Comparison of ENCODE assay signal across 24 cellular contexts in genomic region chr6:83069633-83070032, GRCh38. TPM values are rescaled to one million over a fixed set of nuclear protein-coding genes. Genes with fewer than 3 reads are reported as not detected.
A peak's percentile ranks its signal among the peaks of the same experiment; 100 is the strongest.
DNase-seq lines count a peak whose midpoint lies in the region; ATAC-seq and TF ChIP-seq lines count a peak whose summit lies in the region.
"Had no signal": no experiment of that assay in that cellular context is flagged by ENCODE, and none has a peak within 500 bp of the region (broad histone marks: within the 10 kb centered on the region; RNA-seq: fewer than 3 reads in every experiment).

No MANE protein-coding gene starts in this region.

- H3K27me3 ChIP-seq in PC-3 (ENCODE audit: low read length) (no peaks in the 10 kb centered on the region), endodermal cell (ENCODE audit: control insufficient read depth, insufficient read depth, low read length, poor library complexity, severe bottlenecking) (no peaks in the 10 kb centered on the region), vagina (no peaks in the 10 kb centered on the region)
- H3K27me3 ChIP-seq: tibial artery had no signal

- H3K4me1 Mint-ChIP-seq in endodermal cell = peaks cover 45% of the 10 kb centered on the region

- H3F3A ChIP-seq in PC-3 (ENCODE audit: low read length, unreplicated experiment) = no peaks in the 10 kb centered on the region

- POLR2A ChIA-PET in HEK293 (lab: Yijun Ruan, JAX) = no interaction called here
- POLR2A ChIA-PET in PC-3 (lab: Charles Lee; ENCODE audit: unreplicated experiment) = no interaction called here

- H3K9me2 ChIP-seq in PC-3 (replicated peaks; ENCODE audit: low read length) = no peaks in the 10 kb centered on the region
- H3K9me2 ChIP-seq: SK-N-SH had no signal

- H3K4me3 Mint-ChIP-seq in endodermal cell = peak overlapping the region; percentile 74

- H3K9me3 ChIP-seq in HEK293 (ENCODE audit: control insufficient read depth, insufficient read depth, low read depth, low read length) = no peaks in the 10 kb centered on the region
- no peaks in the 10 kb centered on the region for H3K9me3 ChIP-seq in PC-3 (ENCODE audit: low read length)
- no peaks in the 10 kb centered on the region for H3K9me3 ChIP-seq in endodermal cell (ENCODE audit: control insufficient read depth, low read length)
- no peaks in the 10 kb centered on the region for H3K9me3 ChIP-seq in vagina
- H3K9me3 ChIP-seq: psoas muscle, SK-N-SH, tibial artery had no signal

- TF ChIP-seq CTCF in HEK293 (tag by site-specific recombination; IDR thresholded peaks at IDR 0.05) (no peak), PC-3 (conservative IDR thresholded peaks at IDR 0.05; ENCODE audit: low read depth, low read length) (no peak), endodermal cell (conservative IDR thresholded peaks at IDR 0.05) (no peak), vagina (IDR thresholded peaks at IDR 0.05) (no peak)

- no peaks in the 10 kb centered on the region for H3K9me3 Mint-ChIP-seq in endodermal cell
- H3K9me3 Mint-ChIP-seq: activated naive CD4-positive, alpha-beta T cell treated with anti-CD3 and anti-CD28 coated beads for 36 hours; activated T-cell treated with anti-CD3 and anti-CD28 coated beads, Interleukin-2, amount 50 U/mL, for 24 hours; HFFc6; nephron; T-helper 2 cell treated with Interferon-gamma antibody and Interleukin-4, amounts not matched to agents 5 μg/mL and 100 μg/mL, for 36 hours had no signal

- H3K36me3 Mint-ChIP-seq in endodermal cell (ENCODE audit: low read depth) = peaks cover 8% of the 10 kb centered on the region

- H3K27me3 Mint-ChIP-seq in endodermal cell (ENCODE audit: insufficient read depth) = no peaks in the 10 kb centered on the region
- H3K27me3 Mint-ChIP-seq: activated T-cell treated with anti-CD3 and anti-CD28 coated beads, Interleukin-2, amount 50 U/mL, for 24 hours had no signal

- CTCF ChIA-PET in HEK293 (lab: Yijun Ruan, JAX) = interaction anchor here (0.9 to 8.8 kb wide), 5 partner anchors 10 to 443 kb away, joined by 3 to 240 read pairs (median 4); partner anchors contain the start of gene PRSS35
- CTCF ChIA-PET in PC-3 (lab: Charles Lee) = no interaction called here

- no peak for DNase-seq in PC-3
- DNase-seq in endodermal cell = no peak
- DNase-seq in vagina (ENCODE audit: extremely low spot score in 2 of 2) = no peak
- no peak for DNase-seq in NCI-H187 treated with DMSO at 0.1 percent for 48 hours (lab: John Stamatoyannopoulos, UW)
- DNase-seq in posterior cingulate gyrus = no peak
- DNase-seq: activated CD8-positive, alpha-beta T cell treated with anti-CD3 and anti-CD28 coated beads, Interleukin-2, amount 10 ng/mL, durations not matched to agents 7 days and 5 days; activated naive CD4-positive, alpha-beta T cell treated with anti-CD3 and anti-CD28 coated beads for 36 hours; activated T-cell treated with anti-CD3 and anti-CD28 coated beads, Interleukin-2, amount 50 U/mL, for 24 hours; AML-193; anterior cingulate cortex; COR-L47; HFFc6; NCI-H1930; NCI-H226; psoas muscle; SK-N-SH; stimulated activated naive CD8-positive, alpha-beta T cell treated with anti-CD3 and anti-CD28 coated beads, Interleukin-15, Interleukin-2, amounts not matched to agents 100 U/mL and 50 U/mL, for 24 hours; tibial artery had no signal

- peaks cover 44% of the 10 kb centered on the region for H3K79me2 ChIP-seq in PC-3 (ENCODE audit: low read length)

- ATAC-seq in PC-3 (no peak), HG02678 (IDR thresholded peaks at IDR 0.05; ENCODE audit: unreplicated experiment) (no peak)
- ATAC-seq: activated CD4-positive, CD25-positive, alpha-beta regulatory T cell treated with anti-CD3 and anti-CD28 coated beads, Interleukin-2, amount 50 U/mL, for 24 hours; activated CD8-positive, alpha-beta T cell treated with anti-CD3 and anti-CD28 coated beads, Interleukin-2, amount 10 ng/mL, durations not matched to agents 7 days and 5 days; esophagus mucosa; psoas muscle; stimulated activated naive CD8-positive, alpha-beta T cell treated with anti-CD3 and anti-CD28 coated beads, Interleukin-15, Interleukin-2, amounts not matched to agents 100 U/mL and 50 U/mL, for 24 hours had no signal

- H3K4me3 ChIP-seq in HEK293 (ENCODE audit: low read depth, low read length) (no peak overlapping the region), PC-3 (ENCODE audit: low read length) (no peak overlapping the region), endodermal cell (ENCODE audit: low read length) (peak overlapping the region; percentile 86), vagina (no peak overlapping the region)

- H3K27ac ChIP-seq in HEK293 (ENCODE audit: extremely low read depth, low read depth, low read length) (no peak overlapping the region), PC-3 (ENCODE audit: low read length) (no peak overlapping the region), endodermal cell (ENCODE audit: low read depth, low read length) (no peak overlapping the region), vagina (peak overlapping the region; percentile 14)

- H4K20me1 ChIP-seq in PC-3 (ENCODE audit: low read length) = no peaks in the 10 kb centered on the region

- intact Hi-C loops in PC-3 (cut with micrococcal nuclease) = loop anchor here (5.0 kb wide), 3 partner anchors 123 to 822 kb away; partner anchors contain the start of genes IBTK, PGM3 and RWDD2A
- intact Hi-C loops in vagina (cut with DNase I) = loop anchor here (5.0 kb wide), 1 partner anchor 138 kb away; no protein-coding TSS in a partner anchor
- intact Hi-C loops in posterior cingulate gyrus (cut with DNase I) = loop anchor here (5.0 kb wide), 2 partner anchors 123 to 443 kb away; partner anchors contain the start of genes PGM3, PRSS35 and RWDD2A

- no peak overlapping the region for H3K27ac Mint-ChIP-seq in endodermal cell
- H3K27ac Mint-ChIP-seq: activated CD8-positive, alpha-beta T cell treated with anti-CD3 and anti-CD28 coated beads, Interleukin-2, amount 10 ng/mL, durations not matched to agents 7 days and 5 days; activated naive CD4-positive, alpha-beta T cell treated with anti-CD3 and anti-CD28 coated beads for 36 hours; activated T-cell treated with anti-CD3 and anti-CD28 coated beads, Interleukin-2, amount 50 U/mL, for 24 hours; HFFc6; T-helper 2 cell treated with Interferon-gamma antibody and Interleukin-4, amounts not matched to agents 5 μg/mL and 100 μg/mL, for 36 hours had no signal

- peak overlapping the region; percentile 26 for H3K4me2 ChIP-seq in PC-3 (ENCODE audit: low read length)

- BruUV-seq in PC-3 (replicated peaks; lab: Mats Ljungman, UMichigan) = no TSS peak

- H3K9ac ChIP-seq in PC-3 (ENCODE audit: low read length) (no peak overlapping the region), endodermal cell (ENCODE audit: extremely low read depth, low read length, poor library complexity, severe bottlenecking) (no peak overlapping the region)
- H3K9ac ChIP-seq: SK-N-SH had no signal

- no peak overlapping the region for H2AFZ ChIP-seq in PC-3 (ENCODE audit: low read length)

- H3K36me3 ChIP-seq in HEK293 (ENCODE audit: control insufficient read depth in 2 of 2, insufficient read depth in 1 of 2, low read length in 2 of 2) (peaks cover 0 to 4% of the 10 kb centered on the region in 2 experiments; a peak in 1 of 3 replicates), PC-3 (ENCODE audit: low read depth, low read length) (no peaks in the 10 kb centered on the region), endodermal cell (ENCODE audit: control insufficient read depth, insufficient read depth, low read length) (peaks cover 2% of the 10 kb centered on the region), vagina (no peaks in the 10 kb centered on the region)
- H3K36me3 ChIP-seq: tibial artery had no signal

- peaks cover 21% of the 10 kb centered on the region; the same call in 1 of the 2 replicates for H3K4me1 ChIP-seq in HEK293 (ENCODE audit: control insufficient read depth, insufficient read depth, low read length)
- peaks cover 11% of the 10 kb centered on the region; the same call in 1 of the 2 replicates for H3K4me1 ChIP-seq in PC-3 (ENCODE audit: insufficient read depth, low read length)
- H3K4me1 ChIP-seq in endodermal cell (ENCODE audit: control insufficient read depth, insufficient read depth, low read length) = peaks cover 4% of the 10 kb centered on the region
- H3K4me1 ChIP-seq in vagina = peaks cover 43% of the 10 kb centered on the region

- TF ChIP-seq POLR2A in vagina (IDR thresholded peaks at IDR 0.05) = no peak

TF ChIP-seq in HEK293, 187 proteins besides CTCF, POLR2A, EP300 and RAD21:
- peak; percentile 93 for TF ChIP-seq SCRT1 (tag by site-specific recombination; IDR thresholded peaks at IDR 0.05; ENCODE audit: borderline replicate concordance)
- no peak for TF ChIP-seq GLI4 (tag by site-specific recombination; IDR thresholded peaks at IDR 0.05)
- peak; percentile 96 for TF ChIP-seq SCRT2 (tag by site-specific recombination; IDR thresholded peaks at IDR 0.05)

RNA-seq across cellular contexts. Expression of gene DOP1A, which starts 2.2 kb away (rescaled TPM):
- total RNA-seq in PC-3 (2014; rRNA removed) (5.5 and 7.5 TPM in 2 replicates), endodermal cell (10 to 100 TPM; 32.2 to 36.0 TPM), vagina (33.1 TPM)
- 12.3 TPM for polyA plus RNA-seq in endodermal cell (2013, experiment 1 of 2)
- polyA plus RNA-seq in endodermal cell (2013, experiment 2 of 2) = 14.4 TPM

RNA-seq across cellular contexts. Expression of gene UBE3D, which starts 4.0 kb away (rescaled TPM):
- total RNA-seq in PC-3 (2014; rRNA removed) (5.0 and 7.0 TPM in 2 replicates), endodermal cell (10 to 100 TPM; 16.2 to 18.0 TPM), vagina (8.3 TPM)
- 14.2 TPM for polyA plus RNA-seq in endodermal cell (2013, experiment 1 of 2)
- 11.9 TPM for polyA plus RNA-seq in endodermal cell (2013, experiment 2 of 2)
